ENCODE assay signal across 8 cellular contexts in the genomic region with DNA sequence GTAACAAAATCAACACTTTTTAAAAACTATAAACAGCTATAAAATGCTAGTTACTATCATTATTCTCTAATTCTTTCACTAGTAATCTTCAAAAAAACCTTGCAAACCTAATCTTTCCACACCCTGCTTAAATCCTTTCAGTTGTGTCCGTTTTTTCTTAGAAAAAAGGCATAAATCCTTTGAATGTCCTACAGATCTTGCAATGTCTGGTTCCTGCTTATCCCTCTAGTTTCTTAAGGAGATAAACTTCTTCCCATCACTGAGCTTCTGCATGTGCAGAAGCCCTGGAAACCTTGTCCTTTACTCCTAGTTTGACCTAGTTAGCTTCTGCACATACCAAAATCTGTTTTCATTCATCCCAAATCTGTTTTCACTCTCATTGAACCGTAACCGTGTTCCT. TPM values are rescaled to one million over a fixed set of nuclear protein-coding genes. Genes with fewer than 3 reads are reported as not detected.
DNase-seq lines count a peak whose midpoint lies in the region; ATAC-seq and TF ChIP-seq lines count a peak whose summit lies in the region.

No MANE protein-coding gene starts in this region.

- peaks cover 75% of the 10 kb centered on the region for H3K4me1 Mint-ChIP-seq in stimulated activated naive CD8-positive, alpha-beta T cell treated with anti-CD3 and anti-CD28 coated beads, Interleukin-15, Interleukin-2, amounts not matched to agents 100 ng/mL and 50 ng/mL, for 24 hours (ENCODE audit: low read depth)

- H3K27ac Mint-ChIP-seq in stimulated activated naive CD8-positive, alpha-beta T cell treated with anti-CD3 and anti-CD28 coated beads, Interleukin-15, Interleukin-2, amounts not matched to agents 100 ng/mL and 50 ng/mL, for 24 hours, result peak overlapping the region; percentile 100

- no peaks in the 10 kb centered on the region for H3K36me3 ChIP-seq in breast epithelium

- H3K27me3 Mint-ChIP-seq in stimulated activated naive CD8-positive, alpha-beta T cell treated with anti-CD3 and anti-CD28 coated beads, Interleukin-15, Interleukin-2, amounts not matched to agents 100 ng/mL and 50 ng/mL, for 24 hours, result no peaks in the 10 kb centered on the region

- H3K4me1 ChIP-seq in breast epithelium (peaks cover 0 to 25% of the 10 kb centered on the region in 2 donors), mononuclear cell (ENCODE audit: insufficient read depth, low read length) (peaks cover 45% of the 10 kb centered on the region)

- peak overlapping the region; percentile 83 to 97 (median 83) for H3K4me3 ChIP-seq in breast epithelium
- peak overlapping the region; percentile 91 for H3K4me3 ChIP-seq in mononuclear cell (ENCODE audit: low read length)

- no peaks in the 10 kb centered on the region for H3K9me3 Mint-ChIP-seq in stimulated activated naive CD8-positive, alpha-beta T cell treated with anti-CD3 and anti-CD28 coated beads, Interleukin-15, Interleukin-2, amounts not matched to agents 100 ng/mL and 50 ng/mL, for 24 hours

- H3K36me3 Mint-ChIP-seq in stimulated activated naive CD8-positive, alpha-beta T cell treated with anti-CD3 and anti-CD28 coated beads, Interleukin-15, Interleukin-2, amounts not matched to agents 100 ng/mL and 50 ng/mL, for 24 hours (ENCODE audit: low read depth), result peaks cover 25% of the 10 kb centered on the region

- intact Hi-C loops in breast epithelium (cut with DNase I; ENCODE audit: low total_unique reads), result no loop called here

- no peak for TF ChIP-seq CTCF in breast epithelium (IDR thresholded peaks at IDR 0.05)

- peak overlapping the region; percentile 97 for H3K4me3 Mint-ChIP-seq in stimulated activated naive CD8-positive, alpha-beta T cell treated with anti-CD3 and anti-CD28 coated beads, Interleukin-15, Interleukin-2, amounts not matched to agents 100 ng/mL and 50 ng/mL, for 24 hours

- no peaks in the 10 kb centered on the region for H3K27me3 ChIP-seq in breast epithelium
- no peaks in the 10 kb centered on the region for H3K27me3 ChIP-seq in mononuclear cell (ENCODE audit: insufficient read depth, low read length)

- H3K9me3 ChIP-seq in breast epithelium (no peaks in the 10 kb centered on the region), mononuclear cell (ENCODE audit: low read depth, low read length) (no peaks in the 10 kb centered on the region)

- peak overlapping the region in 1 of 2 donors; percentile 83 for H3K27ac ChIP-seq in breast epithelium

- ATAC-seq in stimulated activated naive CD8-positive, alpha-beta T cell treated with anti-CD3 and anti-CD28 coated beads, Interleukin-15, Interleukin-2, amounts not matched to agents 100 U/mL and 50 U/mL, for 24 hours, result no peak
- ATAC-seq in GM21515 (IDR thresholded peaks at IDR 0.05; ENCODE audit: unreplicated experiment), result no peak
- no peak for ATAC-seq in GM21786 (IDR thresholded peaks at IDR 0.05; ENCODE audit: unreplicated experiment)

- DNase-seq in stimulated activated naive CD8-positive, alpha-beta T cell treated with anti-CD3 and anti-CD28 coated beads, Interleukin-15, Interleukin-2, amounts not matched to agents 100 U/mL and 50 U/mL, for 24 hours, result no peak
- no peak for DNase-seq in breast epithelium (ENCODE audit: low spot score in 2 of 2)
- no peak for DNase-seq in DMS153 (lab: John Stamatoyannopoulos, UW)
- no peak for DNase-seq in DMS79 (lab: John Stamatoyannopoulos, UW)

- no peak for TF ChIP-seq POLR2A in breast epithelium (IDR thresholded peaks at IDR 0.05)

RNA-seq across cellular contexts. Expression of a gene that starts 1.3 kb away (rescaled TPM):
- 10 to 100 TPM; 15.4 to 29.5 (median 18.9) TPM for total RNA-seq in breast epithelium
- 16.5 TPM for total RNA-seq in mononuclear cell
